ENCODE assay signal across 20 cellular contexts in genomic region chr17:68141050-68141449, GRCh38.
"Had no signal": no experiment of that assay in that cellular context is flagged by ENCODE, and none has a peak within 500 bp of the region (broad histone marks: within the 10 kb centered on the region; RNA-seq: fewer than 3 reads in every experiment).

No MANE protein-coding gene starts in this region.

- H3K9me3 ChIP-seq: gastroesophageal sphincter, ovary, prostate gland, spleen, thoracic aorta, vagina had no signal

- H3K36me3 ChIP-seq: gastroesophageal sphincter, ovary, prostate gland, thoracic aorta, vagina had no signal

- ATAC-seq: activated CD4-positive, alpha-beta T cell treated with anti-CD3 and anti-CD28 coated beads for 36 hours; gastroesophageal sphincter; left ventricle myocardium superior; natural killer cell treated with Interleukin-12 subunit alpha and Interleukin-12 subunit beta and Interleukin-15 and Interleukin-18, amount 100 ng/mL, for 72 hours had no signal

- H3K4me1 ChIP-seq: gastroesophageal sphincter, prostate gland, spleen, vagina had no signal

- DNase-seq: activated CD4-positive, alpha-beta T cell treated with anti-CD3 and anti-CD28 coated beads for 36 hours; activated CD4-positive, alpha-beta T cell treated with anti-CD3 and anti-CD28 coated beads, Interleukin-2, amount 50 U/mL, for 48 hours; activated effector memory CD4-positive, alpha-beta T cell treated with Interleukin-2 at 50 U/mL for 16 hours; activated naive CD4-positive, alpha-beta T cell treated with anti-CD3 and anti-CD28 coated beads, Interleukin-2, amount 10 ng/mL, durations not matched to agents 7 days and 5 days; activated T-cell treated with anti-CD3 and anti-CD28 coated beads, Interleukin-2, amount 50 U/mL, for 48 hours; amygdala; cortex of kidney; effector CD4-positive, alpha-beta T cell; erythroblast; hypothalamus; left ventricle myocardium superior; ovary; spleen; stimulated activated CD4-positive, alpha-beta T cell treated with anti-CD3 and anti-CD28 coated beads, Interleukin-4, amount 100 ng/mL, for 1 hour; stimulated activated naive CD4-positive, alpha-beta T cell had no signal

- H3K27me3 ChIP-seq: gastroesophageal sphincter, ovary, spleen, vagina had no signal

- H3K4me3 ChIP-seq: gastroesophageal sphincter, ovary, prostate gland, spleen, thoracic aorta, vagina had no signal

- H3K27ac ChIP-seq: gastroesophageal sphincter, ovary, prostate gland, spleen, thoracic aorta, vagina had no signal
